In genomic region chr22:40502919-40503318, GRCh38 we compare ENCODE assay signal across 20 cellular contexts.
DNase-seq lines count a peak whose midpoint lies in the region; ATAC-seq and TF ChIP-seq lines count a peak whose summit lies in the region.
"Had no signal": no experiment of that assay in that cellular context is flagged by ENCODE, and none has a peak within 500 bp of the region (broad histone marks: within the 10 kb centered on the region; RNA-seq: fewer than 3 reads in every experiment).

No MANE protein-coding gene starts in this region.

- CTCF ChIA-PET in MCF 10A (lab: Yijun Ruan, JAX), result interaction anchor here (0.6 to 1.5 kb wide), 2 partner anchors 14 to 62 kb away, joined by 3 to 7 read pairs; no protein-coding TSS in a partner anchor
- CTCF ChIA-PET in mammary epithelial cell (lab: Charles Lee; ENCODE audit: low non-redundant PET), result no interaction called here

- peaks cover 15% of the 10 kb centered on the region for H3K4me1 ChIP-seq in mammary epithelial cell (ENCODE audit: insufficient read depth, low read length)
- H3K4me1 ChIP-seq in RWPE2 (ENCODE audit: insufficient read depth, poor library complexity, severe bottlenecking), result peaks cover 37% of the 10 kb centered on the region

- H3K27ac Mint-ChIP-seq in MCF 10A (ENCODE audit: low read depth, unreplicated experiment) (peak overlapping the region; percentile 8), glutamatergic neuron (ENCODE audit: unreplicated experiment) (peak overlapping the region; percentile 59), type B pancreatic cell (peak overlapping the region; percentile 70)
- H3K27ac Mint-ChIP-seq: activated B cell treated with CpG ODN at 0.5 μM for 24 hours; T-helper 2 cell treated with Interferon-gamma antibody and Interleukin-4, amounts not matched to agents 5 μg/mL and 100 μg/mL, for 36 hours had no signal

- intact Hi-C loops in MCF 10A (cut with micrococcal nuclease) (no loop called here), mammary epithelial cell (cut with micrococcal nuclease) (no loop called here), left colon (cut with DNase I, micrococcal nuclease) (no loop called here)

- DNase-seq in MCF 10A (ENCODE audit: unreplicated experiment) (no peak), mammary epithelial cell (no peak), RWPE2 (ENCODE audit: low spot score) (no peak), glutamatergic neuron (no peak), type B pancreatic cell (ENCODE audit: extremely low spot score, unreplicated experiment) (no peak), left colon (no peak), T1000 (lab: John Stamatoyannopoulos, UW) (no peak), NCI-H82 (lab: John Stamatoyannopoulos, UW) (no peak)
- DNase-seq: activated B cell treated with CpG ODN at 0.5 μM for 24 hours; activated CD8-positive, alpha-beta memory T cell treated with anti-CD3 and anti-CD28 coated beads for 24 hours; DMS 273 treated with DMSO at 0.1 percent for 48 hours; KBM-7; midbrain; NCI-H510A treated with DMSO at 0.1 percent for 48 hours; posterior cingulate gyrus; SK-N-SH; testis had no signal

- peaks cover 16% of the 10 kb centered on the region for H3K79me2 ChIP-seq in mammary epithelial cell (ENCODE audit: insufficient read depth, low read length)

- no peak overlapping the region for H3K9ac ChIP-seq in mammary epithelial cell (ENCODE audit: insufficient read depth, low read length)
- H3K9ac ChIP-seq: SK-N-SH had no signal

- H3K9me3 Mint-ChIP-seq in MCF 10A (ENCODE audit: unreplicated experiment) (no peaks in the 10 kb centered on the region), glutamatergic neuron (ENCODE audit: unreplicated experiment) (peaks cover 7% of the 10 kb centered on the region), type B pancreatic cell (peaks cover 5% of the 10 kb centered on the region)
- H3K9me3 Mint-ChIP-seq: activated B cell treated with CpG ODN at 0.5 μM for 24 hours; central memory CD8-positive, alpha-beta T cell; T-helper 2 cell treated with Interferon-gamma antibody and Interleukin-4, amounts not matched to agents 5 μg/mL and 100 μg/mL, for 36 hours had no signal

- H3K4me3 Mint-ChIP-seq in MCF 10A (ENCODE audit: unreplicated experiment), result no peak overlapping the region
- H3K4me3 Mint-ChIP-seq in glutamatergic neuron (ENCODE audit: unreplicated experiment), result peak overlapping the region; percentile 42
- H3K4me3 Mint-ChIP-seq in type B pancreatic cell, result peak overlapping the region; percentile 20
- H3K4me3 Mint-ChIP-seq: activated B cell treated with CpG ODN at 0.5 μM for 24 hours; CD14-positive monocyte; central memory CD8-positive, alpha-beta T cell; T-helper 2 cell treated with Interferon-gamma antibody and Interleukin-4, amounts not matched to agents 5 μg/mL and 100 μg/mL, for 36 hours had no signal

- H3K4me1 Mint-ChIP-seq in MCF 10A (ENCODE audit: insufficient read depth, unreplicated experiment), result peaks cover 26% of the 10 kb centered on the region
- H3K4me1 Mint-ChIP-seq in glutamatergic neuron (ENCODE audit: low read depth, unreplicated experiment), result peaks cover 6% of the 10 kb centered on the region
- peaks cover 18% of the 10 kb centered on the region for H3K4me1 Mint-ChIP-seq in type B pancreatic cell (ENCODE audit: unreplicated experiment)

- H2AFZ ChIP-seq in mammary epithelial cell (ENCODE audit: low read depth, low read length), result no peak overlapping the region

- no peaks in the 10 kb centered on the region for H4K20me1 ChIP-seq in mammary epithelial cell (ENCODE audit: insufficient read depth, low read length)

- H3K36me3 ChIP-seq in mammary epithelial cell (ENCODE audit: insufficient read depth, low read length), result no peaks in the 10 kb centered on the region
- no peaks in the 10 kb centered on the region for H3K36me3 ChIP-seq in RWPE2 (ENCODE audit: low read depth)

- POLR2A ChIA-PET in MCF 10A (lab: Yijun Ruan, JAX), result interaction anchor here (1.9 kb wide), 1 partner anchor 134 kb away, joined by 5 read pairs; the partner anchor contains the start of gene MRTFA

- TF ChIP-seq CTCF in MCF 10A (IDR thresholded peaks at IDR 0.05; ENCODE audit: unreplicated experiment) (no peak), mammary epithelial cell (conservative IDR thresholded peaks at IDR 0.05 in 1 of 2, IDR thresholded peaks at IDR 0.05 in 1 of 2; ENCODE audit: extremely low read depth in 1 of 2, insufficient read depth in 1 of 2, low read depth in 1 of 2, low read length in 2 of 2) (no peak), RWPE2 (IDR thresholded peaks at IDR 0.05; ENCODE audit: poor library complexity, severe bottlenecking) (no peak), glutamatergic neuron (IDR thresholded peaks at IDR 0.05; ENCODE audit: partially characterized antibody, unreplicated experiment) (no peak), type B pancreatic cell (conservative IDR thresholded peaks at IDR 0.05) (no peak)

- H3K27ac ChIP-seq in mammary epithelial cell (ENCODE audit: insufficient read depth, low read depth, low read length) (no peak overlapping the region), RWPE2 (ENCODE audit: poor library complexity, severe bottlenecking) (peak overlapping the region; percentile 100)

- no peak overlapping the region for H3K4me3 ChIP-seq in mammary epithelial cell (replicated peaks in 1 of 3; ENCODE audit: insufficient read depth in 1 of 3, low read depth in 2 of 3, low read length in 3 of 3)
- no peak overlapping the region for H3K4me3 ChIP-seq in RWPE2 (ENCODE audit: severe bottlenecking)

- H3K36me3 Mint-ChIP-seq in MCF 10A (ENCODE audit: insufficient read depth, unreplicated experiment), result no peaks in the 10 kb centered on the region
- peaks cover 9% of the 10 kb centered on the region for H3K36me3 Mint-ChIP-seq in glutamatergic neuron (ENCODE audit: unreplicated experiment)
- H3K36me3 Mint-ChIP-seq in type B pancreatic cell, result peaks cover 6% of the 10 kb centered on the region

- H3K27me3 Mint-ChIP-seq in MCF 10A (ENCODE audit: insufficient read depth, unreplicated experiment) (no peaks in the 10 kb centered on the region), glutamatergic neuron (ENCODE audit: unreplicated experiment) (peaks cover 5% of the 10 kb centered on the region), type B pancreatic cell (no peaks in the 10 kb centered on the region)
- H3K27me3 Mint-ChIP-seq: activated B cell treated with CpG ODN at 0.5 μM for 24 hours; central memory CD8-positive, alpha-beta T cell had no signal

- H3K4me2 ChIP-seq in mammary epithelial cell (ENCODE audit: insufficient read depth, low read depth, low read length), result no peak overlapping the region
- H3K4me2 ChIP-seq: SK-N-SH had no signal

- BruUV-seq in MCF 10A (replicated peaks; lab: Mats Ljungman, UMichigan) (no TSS peak), mammary epithelial cell (replicated peaks; lab: Mats Ljungman, UMichigan) (no TSS peak)

- in situ Hi-C loops in mammary epithelial cell (cut with MboI; ENCODE audit: low sequenced_read_pairs in 2 of 2), result no loop called here

- ATAC-seq in RWPE2 (ENCODE audit: low read depth), result no peak
- no peak for ATAC-seq in left colon

- H3K9me3 ChIP-seq in mammary epithelial cell (replicated peaks; ENCODE audit: insufficient read depth, low read length), result no peaks in the 10 kb centered on the region
- H3K9me3 ChIP-seq in RWPE2 (ENCODE audit: severe bottlenecking), result no peaks in the 10 kb centered on the region
- H3K9me3 ChIP-seq: SK-N-SH, testis had no signal

- 92% methylated on average over 1 of the region's 1 CpG for WGBS in mammary epithelial cell (ENCODE audit: low coverage, missing lambda C conversion rate)

- H3K27me3 ChIP-seq in mammary epithelial cell (ENCODE audit: insufficient read depth, low read length) (no peaks in the 10 kb centered on the region), RWPE2 (ENCODE audit: insufficient read depth, poor library complexity, severe bottlenecking) (no peaks in the 10 kb centered on the region)
- H3K27me3 ChIP-seq: testis had no signal

- dilution Hi-C loops in mammary epithelial cell (cut with HindIII; ENCODE audit: low sequenced_read_pairs), result no loop called here

Comparison
In these comparisons a context has a peak if more than half of its experiments do, and no peak if none do; other contexts are left out.
1. H3K27ac Mint-ChIP-seq: peak in every context shown above with its lines; median percentile 70 in type B pancreatic cell; 59 in glutamatergic neuron; 8 in MCF 10A.